Comparison of ENCODE assay signal across 19 cellular contexts in genomic region chr7:95002726-95003125, GRCh38.
"Had no signal": no experiment of that assay in that cellular context is flagged by ENCODE, and none has a peak within 500 bp of the region (broad histone marks: within the 10 kb centered on the region; RNA-seq: fewer than 3 reads in every experiment).

No MANE protein-coding gene starts in this region.

- H3K9me3 ChIP-seq: ascending aorta, esophagus muscularis mucosa, gastroesophageal sphincter, heart right ventricle, stomach, testis had no signal

- H3K4me3 ChIP-seq: ascending aorta, esophagus muscularis mucosa, gastroesophageal sphincter, heart right ventricle, stomach, testis had no signal

- DNase-seq: activated CD4-positive, CD25-positive, alpha-beta regulatory T cell treated with anti-CD3 and anti-CD28 coated beads, Interleukin-2, amount 50 U/mL, for 72 hours; activated CD8-positive, alpha-beta memory T cell treated with anti-CD3 and anti-CD28 coated beads for 24 hours; activated CD8-positive, alpha-beta memory T cell treated with anti-CD3 and anti-CD28 coated beads, Interleukin-2, amount 50 U/mL, for 48 hours; activated effector memory CD4-positive, alpha-beta T cell treated with Interleukin-2 at 50 U/mL for 16 hours; activated naive CD4-positive, alpha-beta T cell treated with anti-CD3 and anti-CD28 coated beads, Interleukin-2, amount 50 U/mL, for 16 hours; activated T-cell treated with anti-CD3 and anti-CD28 coated beads, Interleukin-2, amount 50 U/mL, for 48 hours; effector CD8-positive, alpha-beta T cell; heart right ventricle; kidney glomerular epithelial cell; nucleus accumbens; stimulated activated CD4-positive, alpha-beta T cell treated with anti-CD3 and anti-CD28 coated beads, Interleukin-4, amount 100 ng/mL, for 24 hours; stomach; testis had no signal

- ATAC-seq: gastroesophageal sphincter; heart right ventricle; natural killer cell treated with Interleukin-12 subunit alpha and Interleukin-12 subunit beta and Interleukin-15 and Interleukin-18, amount 100 ng/mL, for 72 hours; sciatic nerve; stimulated activated effector memory CD8-positive, alpha-beta T cell treated with anti-CD3 and anti-CD28 coated beads, Interleukin-12 subunit alpha, Interleukin-12 subunit beta, amount 100 ng/mL, for 72 hours had no signal

- H3K27me3 ChIP-seq: ascending aorta, esophagus muscularis mucosa, gastroesophageal sphincter, heart right ventricle, stomach, testis had no signal

- H3K36me3 ChIP-seq: ascending aorta, esophagus muscularis mucosa, gastroesophageal sphincter, heart right ventricle, stomach had no signal

- H3K27ac ChIP-seq: ascending aorta, esophagus muscularis mucosa, gastroesophageal sphincter, heart right ventricle, stomach, testis had no signal

- H3K4me1 ChIP-seq: ascending aorta, testis had no signal
